ENCODE assay signal across 1 cellular context in genomic region chr7:21945374-21946227, GRCh38.
TF ChIP-seq lines count a peak whose summit lies in the region.

Gene CDCA7L (minus strand): TSS chr7:21945899. CDS start chr7:21945804, 95 bp downstream.

TF ChIP-seq in GM12878, 131 proteins besides CTCF, POLR2A, EP300 and RAD21 (continued from another document):
- TF ChIP-seq CBX3 (IDR thresholded peaks at IDR 0.05; ENCODE audit: borderline replicate concordance, low read depth), result no peak
- peak; percentile 87 for TF ChIP-seq IKZF1 (conservative IDR thresholded peaks at IDR 0.05)
- peak; percentile 78 for TF ChIP-seq MLLT1 (IDR thresholded peaks at IDR 0.05)
- 0 out of 2 replicates have a peak, but pooled peaks have one; percentile 51 for TF ChIP-seq HSF1 (IDR thresholded peaks at IDR 0.05; ENCODE audit: low read depth, low read length)
- TF ChIP-seq NR2C1 (IDR thresholded peaks at IDR 0.05), result no peak
- peak; percentile 53; the same call in 1 of the 2 replicates for TF ChIP-seq ASH2L (IDR thresholded peaks at IDR 0.05; ENCODE audit: borderline replicate concordance, low read depth)
- 0 out of 2 replicates have a peak, but pooled peaks have one; percentile 13 for TF ChIP-seq ZNF217 (IDR thresholded peaks at IDR 0.05)
TF ChIP-seq in GM12878: peak in this region for 65.
